ENCODE assay signal across 8 cellular contexts in genomic region chr20:46400253-46400652, GRCh38. TPM values are rescaled to one million over a fixed set of nuclear protein-coding genes. Genes with fewer than 3 reads are reported as not detected.
DNase-seq lines count a peak whose midpoint lies in the region; TF ChIP-seq lines count a peak whose summit lies in the region.

No MANE protein-coding gene starts in this region.

- H3K27ac Mint-ChIP-seq in endodermal cell (peak overlapping the region; percentile 79), neural progenitor cell (no peak overlapping the region)

- H3K4me1 Mint-ChIP-seq in endodermal cell (peaks cover 32% of the 10 kb centered on the region), neural progenitor cell (peaks cover 34% of the 10 kb centered on the region)

- H3K9me3 ChIP-seq in endodermal cell (ENCODE audit: control insufficient read depth, low read length) (no peaks in the 10 kb centered on the region), neural progenitor cell (ENCODE audit: low read depth) (no peaks in the 10 kb centered on the region)

- H3F3A ChIP-seq in neural progenitor cell (ENCODE audit: low read depth): no peaks in the 10 kb centered on the region

- peaks cover 15% of the 10 kb centered on the region for H3K36me3 Mint-ChIP-seq in endodermal cell (ENCODE audit: low read depth)
- H3K36me3 Mint-ChIP-seq in neural progenitor cell: peaks cover 6% of the 10 kb centered on the region

- no peak for TF ChIP-seq CTCF in C4-2B (conservative IDR thresholded peaks at IDR 0.05)
- TF ChIP-seq CTCF in endodermal cell (conservative IDR thresholded peaks at IDR 0.05): no peak
- TF ChIP-seq CTCF in neural progenitor cell (IDR thresholded peaks at IDR 0.05): no peak

- H3K4me3 ChIP-seq in endodermal cell (ENCODE audit: low read length) (peak overlapping the region; percentile 53), neural progenitor cell (no peak overlapping the region)

- no peaks in the 10 kb centered on the region for H3K27me3 ChIP-seq in endodermal cell (ENCODE audit: control insufficient read depth, insufficient read depth, low read length, poor library complexity, severe bottlenecking)
- H3K27me3 ChIP-seq in neural progenitor cell: no peaks in the 10 kb centered on the region

- peak; percentile 70 for DNase-seq in RPMI7951 (ENCODE audit: low read depth)
- DNase-seq in endodermal cell: peak; percentile 5
- no peak for DNase-seq in neural progenitor cell (ENCODE audit: low spot score)
- no peak for DNase-seq in stimulated activated CD4-positive, alpha-beta T cell treated with anti-CD3 and anti-CD28 coated beads, Interleukin-12 subunit alpha, Interleukin-12 subunit beta, amount 100 ng/mL, for 4 hours
- DNase-seq in SHP77 treated with DMSO at 0.1 percent for 48 hours (lab: John Stamatoyannopoulos, UW): no peak
- DNase-seq in OCI-M2 (lab: John Stamatoyannopoulos, UW; ENCODE audit: unreplicated experiment): no peak
- no peak for DNase-seq in NCI-H1436 treated with DMSO at 0.1 percent for 48 hours (lab: John Stamatoyannopoulos, UW)

- no peak overlapping the region for H2AFZ ChIP-seq in neural progenitor cell (replicated peaks)

- H3K27ac ChIP-seq in C4-2B: peak overlapping the region; percentile 79; the same call in 1 of the 2 replicates
- H3K27ac ChIP-seq in endodermal cell (ENCODE audit: low read depth, low read length): no peak overlapping the region
- no peak overlapping the region for H3K27ac ChIP-seq in neural progenitor cell

- peaks cover 48% of the 10 kb centered on the region for H3K36me3 ChIP-seq in endodermal cell (ENCODE audit: control insufficient read depth, insufficient read depth, low read length)
- H3K36me3 ChIP-seq in neural progenitor cell: no peaks in the 10 kb centered on the region

- H3K4me1 ChIP-seq in endodermal cell (ENCODE audit: control insufficient read depth, insufficient read depth, low read length): peaks cover 25% of the 10 kb centered on the region
- peaks cover 22% of the 10 kb centered on the region for H3K4me1 ChIP-seq in neural progenitor cell

- H3K79me2 ChIP-seq in neural progenitor cell (ENCODE audit: low read depth): peaks cover 73% of the 10 kb centered on the region

- H3K4me3 Mint-ChIP-seq in endodermal cell (no peak overlapping the region), neural progenitor cell (no peak overlapping the region)

- peak overlapping the region; percentile 25 for H3K4me2 ChIP-seq in neural progenitor cell

- no peaks in the 10 kb centered on the region for H3K27me3 Mint-ChIP-seq in endodermal cell (ENCODE audit: insufficient read depth)
- no peaks in the 10 kb centered on the region for H3K27me3 Mint-ChIP-seq in neural progenitor cell (ENCODE audit: insufficient read depth, low read depth)

- 59 to 86% methylated on average over 1 to 3 of the region's 4 CpGs for WGBS in endodermal cell (ENCODE audit: insufficient coverage in 1 of 2, insufficient read length in 1 of 2), 2 experiments

- H3K9ac ChIP-seq in endodermal cell (ENCODE audit: extremely low read depth, low read length, poor library complexity, severe bottlenecking) (no peak overlapping the region), neural progenitor cell (no peak overlapping the region)

- H4K20me1 ChIP-seq in neural progenitor cell (ENCODE audit: low read depth): peaks cover 73% of the 10 kb centered on the region

- H3K9me3 Mint-ChIP-seq in endodermal cell (no peaks in the 10 kb centered on the region), neural progenitor cell (no peaks in the 10 kb centered on the region)

RNA-seq across cellular contexts. Expression of gene ELMO2, which starts 6.2 kb away (rescaled TPM):
- 34.3 and 41.2 TPM in 2 replicates for total RNA-seq in RPMI7951 (2014; rRNA removed; shearing (Covaris generic))
- 10 to 100 TPM; 44.8 to 52.8 TPM for total RNA-seq in endodermal cell
- polyA plus RNA-seq in endodermal cell (2013, experiment 1 of 2): 47.4 TPM
- 46.7 TPM for polyA plus RNA-seq in endodermal cell (2013, experiment 2 of 2)
- 53.3 and 64.5 TPM in 2 replicates for total RNA-seq in neural progenitor cell (ENCODE audit: low replicate concordance)

Comparison
In these comparisons a context has a peak if more than half of its experiments do, and no peak if none do; other contexts are left out.
1. DNase-seq: peak in RPMI7951 (single experiment) and endodermal cell (single experiment); none in neural progenitor cell (single experiment), stimulated activated CD4-positive, alpha-beta T cell treated with anti-CD3 and anti-CD28 coated beads, Interleukin-12 subunit alpha, Interleukin-12 subunit beta, amount 100 ng/mL, for 4 hours (single experiment), SHP77 treated with DMSO at 0.1 percent for 48 hours (single experiment), OCI-M2 (single experiment) and NCI-H1436 treated with DMSO at 0.1 percent for 48 hours (single experiment).